ENCODE assay signal across 8 cellular contexts in genomic region chr2:27583390-27583915, GRCh38. TPM values are rescaled to one million over a fixed set of nuclear protein-coding genes. Genes with fewer than 3 reads are reported as not detected.
DNase-seq lines count a peak whose midpoint lies in the region; ATAC-seq, FAIRE-seq and TF ChIP-seq lines count a peak whose summit lies in the region.

No MANE protein-coding gene starts in this region.

- H3K27me3 ChIP-seq in adipocyte (replicated peaks; ENCODE audit: control insufficient read depth, insufficient read depth, low read length) = no peaks in the 10 kb centered on the region
- H3K27me3 ChIP-seq in thyroid gland = no peaks in the 10 kb centered on the region

- H3K36me3 ChIP-seq in adipocyte (ENCODE audit: control insufficient read depth, insufficient read depth, low read length, severe bottlenecking) (no peaks in the 10 kb centered on the region), thyroid gland (no peaks in the 10 kb centered on the region)

- no peak for TF ChIP-seq POLR2A in thyroid gland (IDR thresholded peaks at IDR 0.05)

- peak overlapping the region in 2 of 3 donors; percentile 52 to 59 for H3K27ac ChIP-seq in thyroid gland

- intact Hi-C loops in left colon (cut with DNase I, micrococcal nuclease) (no loop called here), thyroid gland (cut with DNase I) (no loop called here)

- H3K4me1 ChIP-seq in adipocyte (ENCODE audit: control insufficient read depth, insufficient read depth, low read length) (peaks cover 18% of the 10 kb centered on the region), thyroid gland (peaks cover 12 to 17% of the 10 kb centered on the region in 2 donors)

- DNase-seq in CD1c-positive myeloid dendritic cell (ENCODE audit: extremely low spot score) (peak; percentile 7), adipocyte (ENCODE audit: low read depth) (peak; percentile 45), left colon (no peak), thyroid gland (no peak), RCC 7860 (ENCODE audit: low spot score) (no peak), iPS-NIHi7 (ENCODE audit: extremely low spot score) (no peak)

- H3K9me3 ChIP-seq in adipocyte (ENCODE audit: control insufficient read depth, low read length) = peaks cover 20% of the 10 kb centered on the region
- H3K9me3 ChIP-seq in thyroid gland = no peaks in the 10 kb centered on the region

- ATAC-seq in HG03135 (IDR thresholded peaks at IDR 0.05; ENCODE audit: unreplicated experiment) = peak; percentile 10
- ATAC-seq in left colon = peak; percentile 12
- no peak for ATAC-seq in HG02763 (IDR thresholded peaks at IDR 0.05; ENCODE audit: unreplicated experiment)

- TF ChIP-seq CTCF in thyroid gland (IDR thresholded peaks at IDR 0.05) = no peak

- FAIRE-seq in RCC 7860 (lab: Jason Lieb, UNC) = no peak

- WGBS in thyroid gland, 2 donors = 6 to 9% methylated on average over 12 of the region's 12 CpGs

- peak overlapping the region; percentile 88 for H3K4me3 ChIP-seq in adipocyte (ENCODE audit: low read length)
- H3K4me3 ChIP-seq in thyroid gland (replicated peaks in 1 of 3) = peak overlapping the region; percentile 15 to 59 (median 16)

- peak overlapping the region; percentile 84 for H3K9ac ChIP-seq in adipocyte (ENCODE audit: low read length)

RNA-seq across cellular contexts. Expression of gene ZNF512, which starts 0.6 kb away (rescaled TPM):
- total RNA-seq in left colon (10 to 100 TPM; 10.7 to 14.9 TPM), thyroid gland (10 to 100 TPM; 39.2 to 70.6 (median 50.3) TPM)

RNA-seq across cellular contexts. Expression of gene CCDC121, which starts 45.4 kb away (rescaled TPM):
- 1 to 10 TPM; 2.5 to 2.9 TPM for total RNA-seq in left colon
- total RNA-seq in thyroid gland = 1 to 10 TPM; 7.2 to 9.9 (median 8.0) TPM

RNA-seq across cellular contexts. Expression of gene GPN1, which starts 45.4 kb away (rescaled TPM):
- total RNA-seq in left colon (10 to 100 TPM; 20.7 to 24.2 TPM), thyroid gland (10 to 100 TPM; 24.2 to 26.9 (median 24.9) TPM)

Comparison
In these comparisons a context has a peak if more than half of its experiments do, and no peak if none do; other contexts are left out.
1. DNase-seq: peak in CD1c-positive myeloid dendritic cell (single experiment) and adipocyte (single experiment); none in left colon (0 of 2), thyroid gland (0 of 2), RCC 7860 (single experiment) and iPS-NIHi7 (single experiment).